ENCODE assay signal across 3 cellular contexts in genomic region chr1:199861020-199861795, GRCh38.
TF ChIP-seq lines count a peak whose summit lies in the region.

No MANE protein-coding gene starts in this region.

TF ChIP-seq in A549, 52 proteins besides CTCF, POLR2A, EP300 and RAD21:
- TF ChIP-seq TP53 (CRISPR knock-in tag; IDR thresholded peaks at IDR 0.05) (no peak), PBX3 (IDR thresholded peaks at IDR 0.05) (no peak), KDM5A (IDR thresholded peaks at IDR 0.05) (no peak), USF2 (IDR thresholded peaks at IDR 0.05) (no peak), ELK1 (IDR thresholded peaks at IDR 0.05; ENCODE audit: low read depth, low read length) (no peak), CBX8 (IDR thresholded peaks at IDR 0.05) (no peak), FOSL2 (IDR thresholded peaks at IDR 0.05) (no peak), FOSL2 (CRISPR knock-in tag; IDR thresholded peaks at IDR 0.05) (no peak), FOSB (CRISPR knock-in tag; IDR thresholded peaks at IDR 0.05) (no peak), ZC3H11A (IDR thresholded peaks at IDR 0.05) (no peak), PHF8 (IDR thresholded peaks at IDR 0.05; ENCODE audit: borderline replicate concordance, low read depth) (no peak), JUNB (IDR thresholded peaks at IDR 0.05) (no peak), EHMT2 (IDR thresholded peaks at IDR 0.05; ENCODE audit: low read depth) (no peak), MAFK (IDR thresholded peaks at IDR 0.05; ENCODE audit: partially characterized antibody) (no peak), REST (IDR thresholded peaks at IDR 0.05) (no peak), NR3C1 (IDR thresholded peaks at IDR 0.05) (no peak), CEBPB (IDR thresholded peaks at IDR 0.05) (no peak)
TF ChIP-seq in A549: peak in this region for 0.

TF ChIP-seq in GM23338, 12 proteins besides CTCF, POLR2A, EP300 and RAD21 (continues in another document):
- TF ChIP-seq ETS1 (IDR thresholded peaks at IDR 0.05) (no peak), POLR2AphosphoS5 (IDR thresholded peaks at IDR 0.05; ENCODE audit: low read depth) (no peak), EZH2phosphoT487 (IDR thresholded peaks at IDR 0.05; ENCODE audit: unreplicated experiment) (no peak), JUNB (IDR thresholded peaks at IDR 0.05; ENCODE audit: unreplicated experiment) (no peak), NANOG (IDR thresholded peaks at IDR 0.05; ENCODE audit: borderline replicate concordance) (no peak), STAT1 (IDR thresholded peaks at IDR 0.05; ENCODE audit: unreplicated experiment) (no peak), ZNF331 (CRISPR knock-in tag; IDR thresholded peaks at IDR 0.05; ENCODE audit: low read depth) (no peak), REST (IDR thresholded peaks at IDR 0.05; ENCODE audit: unreplicated experiment) (no peak), CREB1 (CRISPR knock-in tag; IDR thresholded peaks at IDR 0.05; ENCODE audit: low read depth) (no peak), EZH2 (IDR thresholded peaks at IDR 0.05; ENCODE audit: low read depth, unreplicated experiment) (no peak)

TF ChIP-seq in endothelial cell of umbilical vein, 7 proteins besides CTCF, POLR2A, EP300 and RAD21:
- TF ChIP-seq EZH2 (IDR thresholded peaks at IDR 0.05; ENCODE audit: borderline replicate concordance, low read depth, low read length, severe bottlenecking) (no peak), POLR2AphosphoS5 (IDR thresholded peaks at IDR 0.05; ENCODE audit: insufficient read depth, low read depth, low read length) (no peak), GATA2 (IDR thresholded peaks at IDR 0.05; ENCODE audit: insufficient read depth, insufficient read length, low read depth, low read length) (no peak), MAX (IDR thresholded peaks at IDR 0.05; ENCODE audit: insufficient read depth, insufficient read length) (no peak), FOS (IDR thresholded peaks at IDR 0.05; ENCODE audit: borderline replicate concordance, insufficient read depth, low read length) (no peak), MYC (IDR thresholded peaks at IDR 0.05; ENCODE audit: low read depth, low read length) (no peak), JUN (IDR thresholded peaks at IDR 0.05; ENCODE audit: borderline replicate concordance, insufficient read depth, insufficient read length, low read depth) (no peak)
